8 cellular contexts compared by ENCODE assay signal in the genomic region with DNA sequence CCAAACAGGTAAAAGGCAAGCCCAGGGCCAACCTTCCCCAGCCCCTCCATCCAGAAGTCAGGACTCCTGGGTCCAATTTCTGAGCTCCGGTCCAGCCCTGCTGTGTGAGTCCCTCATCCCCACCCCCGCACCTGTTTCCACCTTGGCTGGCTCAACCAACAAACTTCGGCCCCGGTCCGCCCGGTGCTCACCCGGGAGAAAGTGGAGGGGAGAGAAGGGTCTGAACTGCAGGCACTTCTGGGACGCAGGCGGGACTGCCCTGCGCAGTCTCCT. TPM values are rescaled to one million over a fixed set of nuclear protein-coding genes. Genes with fewer than 3 reads are reported as not detected.
DNase-seq lines count a peak whose midpoint lies in the region; ATAC-seq and TF ChIP-seq lines count a peak whose summit lies in the region.

No MANE protein-coding gene starts in this region.

- in situ Hi-C loops in GM23248 (cut with MboI), result no loop called here

- peaks cover 6% of the 10 kb centered on the region; the same call in 1 of the 2 replicates for H3F3A ChIP-seq in GM23248 (ENCODE audit: insufficient read depth)

- no peaks in the 10 kb centered on the region for H4K20me1 ChIP-seq in GM23248 (ENCODE audit: insufficient read depth)

- no peak for TF ChIP-seq CTCF in foreskin keratinocyte (conservative IDR thresholded peaks at IDR 0.05)

- H3K36me3 ChIP-seq in GM23248 (ENCODE audit: low read depth), result no peaks in the 10 kb centered on the region

- H3K79me2 ChIP-seq in GM23248 (ENCODE audit: insufficient read depth), result peaks cover 5% of the 10 kb centered on the region

- ATAC-seq in SK-N-SH treated with all-trans-retinoic acid at 6 μM for 48 hours (peak; percentile 33; the same call in 2 of the 3 replicates), foreskin keratinocyte (peak; percentile 1), HG03196 (IDR thresholded peaks at IDR 0.05; ENCODE audit: unreplicated experiment) (no peak)

- peaks cover 9% of the 10 kb centered on the region for H3K4me1 ChIP-seq in GM23248 (ENCODE audit: insufficient read depth)
- peaks cover 11% of the 10 kb centered on the region for H3K4me1 ChIP-seq in foreskin keratinocyte

- H3K4me2 ChIP-seq in GM23248 (ENCODE audit: unreplicated experiment), result peak overlapping the region; percentile 63

- peak overlapping the region; percentile 83 for H2AFZ ChIP-seq in GM23248

- H3K9ac ChIP-seq in GM23248, result peak overlapping the region; percentile 68

- TF ChIP-seq POLR2A in erythroblast (IDR thresholded peaks at IDR 0.05; ENCODE audit: low read length), result no peak

- H3K27me3 ChIP-seq in GM23248 (replicated peaks; ENCODE audit: insufficient read depth), result no peaks in the 10 kb centered on the region
- H3K27me3 ChIP-seq in foreskin keratinocyte, result no peaks in the 10 kb centered on the region

- H3K9me3 ChIP-seq in GM23248 (ENCODE audit: low read depth), result no peaks in the 10 kb centered on the region

- DNase-seq in GM23248 (no peak), foreskin keratinocyte (no peak), GDM1 (lab: John Stamatoyannopoulos, UW) (no peak), erythroblast (lab: John Stamatoyannopoulos, UW) (no peak), SKM-1 (lab: John Stamatoyannopoulos, UW; ENCODE audit: unreplicated experiment) (no peak)

- H3K27ac ChIP-seq in GM23248 (no peak overlapping the region), foreskin keratinocyte (peak overlapping the region; percentile 87), skin epidermis (peak overlapping the region; percentile 74 to 96 (median 90))

- peak overlapping the region; percentile 74 for H3K4me3 ChIP-seq in GM23248
- peak overlapping the region; percentile 61 to 86 (median 70) for H3K4me3 ChIP-seq in skin epidermis

- no peaks in the 10 kb centered on the region for H3K9me2 ChIP-seq in GM23248 (ENCODE audit: insufficient read depth)

- 31 to 41% methylated on average over 10 of the region's 10 CpGs for WGBS in GM23248 (ENCODE audit: low coverage in 1 of 2, low lambda C conversion rate in 2 of 2, missing lambda C conversion rate in 2 of 2), 2 experiments

TF ChIP-seq in SK-N-SH treated with all-trans-retinoic acid at 6 μM for 48 hours, 23 proteins besides CTCF, POLR2A, EP300 and RAD21:
- no peak for TF ChIP-seq ARNTL (CRISPR knock-in tag; IDR thresholded peaks at IDR 0.05; ENCODE audit: borderline replicate concordance, low read depth)
- no peak for TF ChIP-seq ZC3H10 (CRISPR knock-in tag; IDR thresholded peaks at IDR 0.05)
- TF ChIP-seq, protein P1, sequence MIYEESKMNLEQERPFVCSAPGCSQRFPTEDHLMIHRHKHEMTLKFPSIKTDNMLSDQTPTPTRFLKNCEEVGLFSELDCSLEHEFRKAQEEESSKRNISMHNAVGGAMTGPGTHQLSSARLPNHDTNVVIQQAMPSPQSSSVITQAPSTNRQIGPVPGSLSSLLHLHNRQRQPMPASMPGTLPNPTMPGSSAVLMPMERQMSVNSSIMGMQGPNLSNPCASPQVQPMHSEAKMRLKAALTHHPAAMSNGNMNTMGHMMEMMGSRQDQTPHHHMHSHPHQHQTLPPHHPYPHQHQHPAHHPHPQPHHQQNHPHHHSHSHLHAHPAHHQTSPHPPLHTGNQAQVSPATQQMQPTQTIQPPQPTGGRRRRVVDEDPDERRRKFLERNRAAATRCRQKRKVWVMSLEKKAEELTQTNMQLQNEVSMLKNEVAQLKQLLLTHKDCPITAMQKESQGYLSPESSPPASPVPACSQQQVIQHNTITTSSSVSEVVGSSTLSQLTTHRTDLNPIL (CRISPR knock-in tag; IDR thresholded peaks at IDR 0.05; ENCODE audit: low read depth), result no peak
- no peak for TF ChIP-seq ISL1 (CRISPR knock-in tag; IDR thresholded peaks at IDR 0.05)
- TF ChIP-seq CSDC2 (CRISPR knock-in tag; IDR thresholded peaks at IDR 0.05), result no peak
- TF ChIP-seq OSR1 (CRISPR knock-in tag; IDR thresholded peaks at IDR 0.05), result no peak
- TF ChIP-seq ESRRG (CRISPR knock-in tag; IDR thresholded peaks at IDR 0.05), result no peak
- TF ChIP-seq TOX (CRISPR knock-in tag; IDR thresholded peaks at IDR 0.05; ENCODE audit: borderline replicate concordance), result no peak
- no peak for TF ChIP-seq ZNF70 (CRISPR knock-in tag; IDR thresholded peaks at IDR 0.05)
- TF ChIP-seq ZNF565 (CRISPR knock-in tag; conservative IDR thresholded peaks at IDR 0.05; ENCODE audit: low read depth), result no peak
- no peak for TF ChIP-seq ZNF8 (CRISPR knock-in tag; IDR thresholded peaks at IDR 0.05)
- TF ChIP-seq, protein P2, sequence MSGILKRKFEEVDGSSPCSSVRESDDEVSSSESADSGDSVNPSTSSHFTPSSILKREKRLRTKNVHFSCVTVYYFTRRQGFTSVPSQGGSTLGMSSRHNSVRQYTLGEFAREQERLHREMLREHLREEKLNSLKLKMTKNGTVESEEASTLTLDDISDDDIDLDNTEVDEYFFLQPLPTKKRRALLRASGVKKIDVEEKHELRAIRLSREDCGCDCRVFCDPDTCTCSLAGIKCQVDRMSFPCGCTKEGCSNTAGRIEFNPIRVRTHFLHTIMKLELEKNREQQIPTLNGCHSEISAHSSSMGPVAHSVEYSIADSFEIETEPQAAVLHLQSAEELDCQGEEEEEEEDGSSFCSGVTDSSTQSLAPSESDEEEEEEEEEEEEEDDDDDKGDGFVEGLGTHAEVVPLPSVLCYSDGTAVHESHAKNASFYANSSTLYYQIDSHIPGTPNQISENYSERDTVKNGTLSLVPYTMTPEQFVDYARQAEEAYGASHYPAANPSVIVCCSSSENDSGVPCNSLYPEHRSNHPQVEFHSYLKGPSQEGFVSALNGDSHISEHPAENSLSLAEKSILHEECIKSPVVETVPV (CRISPR knock-in tag; IDR thresholded peaks at IDR 0.05), result no peak
- TF ChIP-seq GLIS3 (CRISPR knock-in tag; IDR thresholded peaks at IDR 0.05), result no peak

RNA-seq across cellular contexts. Expression of a gene that starts 0.5 kb away (rescaled TPM):
- total RNA-seq in GM23248 (2014; rRNA removed; shearing (Covaris generic)), result 8.9 and 10.0 TPM in 2 replicates
- polyA plus RNA-seq in GM23248 (2016; fragmentation: Nextera tagmentation; extraction: Ambion mirVana) (12.7 and 12.9 TPM in 2 replicates), foreskin keratinocyte (26.4 and 33.1 TPM in 2 replicates)
- total RNA-seq in foreskin keratinocyte, result 38.1 and 49.0 TPM in 2 replicates

RNA-seq across cellular contexts. Expression of a gene that starts 33.3 kb away (rescaled TPM):
- not detected in 2 replicates for total RNA-seq in GM23248 (2014; rRNA removed; shearing (Covaris generic))
- 0.72 TPM in 1 of 2 replicates, not detected in the other for polyA plus RNA-seq in GM23248 (2016; fragmentation: Nextera tagmentation; extraction: Ambion mirVana)
- total RNA-seq in foreskin keratinocyte, result not detected in 2 replicates
- not detected in 2 replicates for polyA plus RNA-seq in foreskin keratinocyte

RNA-seq across cellular contexts. Expression of a gene that starts 36.8 kb away (rescaled TPM):
- total RNA-seq in GM23248 (2014; rRNA removed; shearing (Covaris generic)), result 6.3 and 8.3 TPM in 2 replicates
- polyA plus RNA-seq in GM23248 (2016; fragmentation: Nextera tagmentation; extraction: Ambion mirVana) (1.1 and 1.6 TPM in 2 replicates), foreskin keratinocyte (15.0 and 24.3 TPM in 2 replicates)
- 10.2 and 17.8 TPM in 2 replicates for total RNA-seq in foreskin keratinocyte

RNA-seq across cellular contexts. Expression of a gene that starts 39.2 kb away (rescaled TPM):
- 1.5 and 3.4 TPM in 2 replicates for total RNA-seq in GM23248 (2014; rRNA removed; shearing (Covaris generic))
- polyA plus RNA-seq in GM23248 (2016; fragmentation: Nextera tagmentation; extraction: Ambion mirVana), result 0.43 and 0.93 TPM in 2 replicates
- 0.63 and 0.88 TPM in 2 replicates for total RNA-seq in foreskin keratinocyte
- polyA plus RNA-seq in foreskin keratinocyte, result 0.93 and 0.99 TPM in 2 replicates

RNA-seq across cellular contexts. Expression of a gene that starts 47.7 kb away (rescaled TPM):
- 17.2 TPM in 2 replicates for total RNA-seq in GM23248 (2014; rRNA removed; shearing (Covaris generic))
- polyA plus RNA-seq in GM23248 (2016; fragmentation: Nextera tagmentation; extraction: Ambion mirVana) (7.1 and 7.2 TPM in 2 replicates), foreskin keratinocyte (5.2 and 6.4 TPM in 2 replicates)
- 16.6 and 17.3 TPM in 2 replicates for total RNA-seq in foreskin keratinocyte
